In genomic region chr12:53386381-53386780, GRCh38 we compare ENCODE assay signal across 1 cellular context.
TF ChIP-seq lines count a peak whose summit lies in the region.

No MANE protein-coding gene starts in this region.

TF ChIP-seq in WTC11, 78 proteins besides CTCF, POLR2A, EP300 and RAD21:
- TF ChIP-seq ZNF121 (CRISPR knock-in tag; IDR thresholded peaks at IDR 0.05) = peak; percentile 60; the same call in 1 of the 2 replicates
